Comparison of ENCODE assay signal across 12 cellular contexts in the genomic region with DNA sequence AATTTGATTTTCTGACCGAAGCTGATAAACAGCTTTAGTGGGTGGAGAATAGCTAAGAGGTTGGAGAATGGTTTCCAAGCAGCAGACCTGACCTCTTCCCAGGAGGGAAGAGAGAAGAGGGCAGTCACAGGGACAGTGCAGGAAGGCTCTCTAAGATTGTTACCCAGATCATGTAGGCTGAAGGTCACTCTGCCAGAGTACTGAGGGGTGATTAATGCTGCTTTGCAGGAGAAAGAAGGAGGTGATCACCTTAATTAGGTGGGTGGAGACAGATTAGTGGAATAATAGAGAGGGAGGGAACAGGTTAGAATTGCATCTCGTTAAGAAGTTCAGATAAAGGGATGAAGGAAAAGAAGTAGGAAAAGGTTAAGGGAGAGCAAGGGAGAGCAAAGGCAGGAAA.
"Had no signal": no experiment of that assay in that cellular context is flagged by ENCODE, and none has a peak within 500 bp of the region (broad histone marks: within the 10 kb centered on the region; RNA-seq: fewer than 3 reads in every experiment).

No MANE protein-coding gene starts in this region.

- DNase-seq: activated CD4-positive, alpha-beta T cell treated with anti-CD3 and anti-CD28 coated beads, Interleukin-2, amount 50 U/mL, for 4 hours; activated T-cell treated with anti-CD3 and anti-CD28 coated beads, Interleukin-2, amount 50 U/mL, for 1 hour; brain microvascular endothelial cell; cerebellar nuclear complex; dermis blood vessel endothelial cell; erythroblast; hippocampal formation; posterior cingulate gyrus; right lobe of liver; transverse colon had no signal

- H3K27me3 ChIP-seq: brain microvascular endothelial cell, right lobe of liver, transverse colon had no signal

- H3K27ac ChIP-seq: brain microvascular endothelial cell, right lobe of liver, transverse colon had no signal

- H3K36me3 ChIP-seq: brain microvascular endothelial cell, right lobe of liver, transverse colon had no signal

- ATAC-seq: activated CD4-positive, CD25-positive, alpha-beta regulatory T cell treated with anti-CD3 and anti-CD28 coated beads, Interleukin-2, amount 50 U/mL, for 24 hours; right lobe of liver; stimulated activated memory B cell treated with anti-CD40 and anti-IgM and Interleukin-4, amounts not matched to agents 10 μg/mL and 1 μg/mL and 100 μg/mL, for 72 hours had no signal

- H3K9me3 ChIP-seq: right lobe of liver, transverse colon had no signal

- H3K4me3 ChIP-seq: right lobe of liver, transverse colon had no signal

- H3K4me1 ChIP-seq: right lobe of liver, transverse colon had no signal
